In the genomic region with DNA sequence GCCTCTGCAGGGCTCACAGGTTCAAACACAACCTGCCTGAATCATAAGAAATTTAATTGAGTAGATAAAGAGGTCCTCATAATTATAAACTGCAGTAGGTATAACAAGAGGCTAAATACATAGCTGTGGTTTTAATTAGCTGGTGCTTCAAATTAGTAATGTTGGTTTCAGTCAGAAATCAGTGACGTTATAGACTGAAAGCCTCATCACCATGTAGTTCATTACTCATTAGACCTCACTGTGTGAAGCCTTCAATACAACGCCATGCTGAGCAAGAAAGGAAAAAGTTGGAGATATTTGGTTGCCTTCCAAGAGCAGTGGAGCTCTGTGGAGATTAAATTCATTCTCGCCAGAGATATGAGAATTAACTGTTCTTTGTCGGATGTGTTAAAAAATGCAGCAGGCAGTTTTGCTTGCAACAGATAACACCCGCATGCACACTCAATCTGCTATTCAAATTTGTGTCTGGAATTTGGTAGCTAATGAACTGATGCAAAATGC, we compare ENCODE assay signal across 23 cellular contexts.
"Had no signal": no experiment of that assay in that cellular context is flagged by ENCODE, and none has a peak within 500 bp of the region (broad histone marks: within the 10 kb centered on the region; RNA-seq: fewer than 3 reads in every experiment).

No MANE protein-coding gene starts in this region.

- H3K27me3 ChIP-seq: cardiac muscle cell, hepatocyte, left lung, pancreas, right atrium auricular region, spleen, testis, vagina had no signal

- H3K27ac ChIP-seq: cardiac muscle cell, hepatocyte, pancreas, psoas muscle, right atrium auricular region, testis, vagina had no signal

- ATAC-seq: left lung; natural killer cell treated with Interleukin-12 subunit alpha and Interleukin-12 subunit beta and Interleukin-15 and Interleukin-18, amount 100 ng/mL, for 72 hours; pancreas; psoas muscle; T-helper 17 cell had no signal

- H3K4me2 ChIP-seq: hepatocyte had no signal

- DNase-seq: activated CD4-positive, alpha-beta T cell treated with anti-CD3 and anti-CD28 coated beads for 4 hours; activated CD4-positive, alpha-beta T cell treated with anti-CD3 and anti-CD28 coated beads, Interleukin-2, amount 50 U/mL, for 48 hours; activated CD4-positive, CD25-positive, alpha-beta regulatory T cell; activated gamma-delta T cell; aorta; effector CD4-positive, alpha-beta T cell; erythroblast; glutamatergic neuron; kidney glomerular epithelial cell; left lung; pancreas; psoas muscle; spleen; stimulated activated CD4-positive, alpha-beta T cell treated with anti-CD3 and anti-CD28 coated beads, Interleukin-4, amount 100 ng/mL, for 1 hour; stimulated activated naive CD4-positive, alpha-beta T cell; T-helper 17 cell; testis; trophoblast cell had no signal

- H3K36me3 ChIP-seq: cardiac muscle cell, left lung, pancreas, right atrium auricular region, spleen, vagina had no signal

- H3K4me3 ChIP-seq: cardiac muscle cell, hepatocyte, left lung, pancreas, psoas muscle, right atrium auricular region, spleen, testis, vagina had no signal

- H3K79me2 ChIP-seq: hepatocyte had no signal

- H2AFZ ChIP-seq: hepatocyte had no signal

- H3K9me3 ChIP-seq: left lung, pancreas, psoas muscle, right atrium auricular region, spleen, testis, vagina had no signal

- H3K4me1 ChIP-seq: left lung, pancreas, psoas muscle, right atrium auricular region, spleen, testis, vagina had no signal
